Comparison of ENCODE assay signal across 2 cellular contexts in genomic region chr7:130376461-130376860, GRCh38.
TF ChIP-seq lines count a peak whose summit lies in the region.

No MANE protein-coding gene starts in this region.

TF ChIP-seq in HEK293, 187 proteins besides CTCF, POLR2A, EP300 and RAD21:
- TF ChIP-seq ZNF280D (tag by site-specific recombination; IDR thresholded peaks at IDR 0.05) (peak; percentile 66; the same call in 1 of the 2 replicates), SETDB1 (IDR thresholded peaks at IDR 0.05; ENCODE audit: insufficient read length, low read length) (peak; percentile 81)

TF ChIP-seq in K562, 482 proteins besides CTCF, POLR2A, EP300 and RAD21:
- peak; percentile 33 for TF ChIP-seq ZFP36 (IDR thresholded peaks at IDR 0.05; ENCODE audit: low read depth, low read length, partially characterized antibody)
- TF ChIP-seq CBX3 (IDR thresholded peaks at IDR 0.05; ENCODE audit: borderline replicate concordance in 1 of 2, low read length in 2 of 2), result peak in 1 of 2 experiments; percentile 54; a peak in 1 of 3 replicates
- peak; percentile 39; the same call in 1 of the 2 replicates for TF ChIP-seq ZEB2 (IDR thresholded peaks at IDR 0.05)
- peak; percentile 91 for TF ChIP-seq TRIM28 (IDR thresholded peaks at IDR 0.05)
- TF ChIP-seq TRIM24 (IDR thresholded peaks at IDR 0.05), result peak; percentile 26 to 64; a peak in 3 of 4 replicates
- TF ChIP-seq ZNF431 (CRISPR knock-in tag; IDR thresholded peaks at IDR 0.05), result peak; percentile 100
- TF ChIP-seq ZNF766 (CRISPR knock-in tag; conservative IDR thresholded peaks at IDR 0.05), result 0 out of 2 replicates have a peak, but pooled peaks have one; percentile 18
- TF ChIP-seq ZNF280A (IDR thresholded peaks at IDR 0.05; ENCODE audit: low read depth, partially characterized antibody), result peak; percentile 87
- TF ChIP-seq CC2D1A (IDR thresholded peaks at IDR 0.05), result peak; percentile 38; the same call in 1 of the 2 replicates
- TF ChIP-seq EHMT2 (IDR thresholded peaks at IDR 0.05), result peak; percentile 45
